Comparison of ENCODE assay signal across 9 cellular contexts in the genomic region with DNA sequence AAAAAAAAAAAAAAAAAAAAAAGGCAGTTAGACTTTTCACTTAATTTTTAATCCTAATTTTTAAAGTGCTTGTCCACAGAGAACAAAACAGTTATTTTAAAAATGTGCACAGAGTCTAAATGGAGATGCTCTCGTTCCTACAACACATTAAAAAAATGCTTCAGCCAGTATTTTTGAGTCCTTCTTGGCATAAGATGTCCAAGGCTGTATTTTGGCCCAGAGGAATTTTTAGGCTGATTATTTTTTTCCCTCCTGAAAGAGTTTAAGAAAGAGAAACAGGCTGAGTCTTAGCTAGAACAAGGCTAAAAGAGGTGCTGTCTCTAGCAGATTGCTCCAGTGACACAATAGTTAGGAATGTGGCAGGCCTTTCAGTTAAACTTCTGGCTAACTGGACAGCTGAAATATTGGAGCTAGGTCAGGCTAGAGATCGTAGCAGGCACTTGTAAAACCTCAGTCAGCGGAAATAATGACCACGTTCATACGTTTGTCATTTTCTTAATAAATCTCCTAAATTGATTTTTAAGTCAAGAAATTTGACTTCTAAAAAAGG.
DNase-seq lines count a peak whose midpoint lies in the region; ATAC-seq lines count a peak whose summit lies in the region.
"Had no signal": no experiment of that assay in that cellular context is flagged by ENCODE, and none has a peak within 500 bp of the region (broad histone marks: within the 10 kb centered on the region; RNA-seq: fewer than 3 reads in every experiment).

No MANE protein-coding gene starts in this region.

- peak; percentile 66 for DNase-seq in GM04503 (ENCODE audit: low read depth)
- DNase-seq in amniotic stem cell (lab: John Stamatoyannopoulos, UW) = peak; percentile 36
- DNase-seq in left ventricle myocardium superior = no peak
- peak; percentile 67 for DNase-seq in renal cortical epithelial cell (ENCODE audit: low read depth)
- no peak for DNase-seq in T-helper 2 cell
- DNase-seq in cerebellar cortex (ENCODE audit: low spot score) = no peak
- DNase-seq: DMS 273 treated with DMSO at 0.1 percent for 48 hours had no signal

- ATAC-seq in left ventricle myocardium superior (peak; percentile 92), GM18498 (IDR thresholded peaks at IDR 0.05; ENCODE audit: unreplicated experiment) (no peak), HG03135 (IDR thresholded peaks at IDR 0.05; ENCODE audit: unreplicated experiment) (no peak)

- intact Hi-C loops in left ventricle myocardium superior (cut with micrococcal nuclease) = no loop called here

Comparison
In these comparisons a context has a peak if more than half of its experiments do, and no peak if none do; other contexts are left out.
1. DNase-seq: peak in GM04503 (single experiment), amniotic stem cell (single experiment) and renal cortical epithelial cell (single experiment); none in left ventricle myocardium superior (single experiment), T-helper 2 cell (0 of 5) and cerebellar cortex (single experiment).